Comparison of ENCODE assay signal across 8 cellular contexts in genomic region chr6:37432590-37432915, GRCh38. TPM values are rescaled to one million over a fixed set of nuclear protein-coding genes. Genes with fewer than 3 reads are reported as not detected.
A peak's percentile ranks its signal among the peaks of the same experiment; 100 is the strongest.
DNase-seq lines count a peak whose midpoint lies in the region; ATAC-seq and TF ChIP-seq lines count a peak whose summit lies in the region.

No MANE protein-coding gene starts in this region.

- POLR2A ChIA-PET in Caco-2 (lab: Charles Lee) = no interaction called here

- H3K27ac ChIP-seq in brain microvascular endothelial cell = peak overlapping the region; percentile 80
- H3K27ac ChIP-seq in lower lobe of right lung = peak overlapping the region; percentile 93
- H3K27ac ChIP-seq in urinary bladder (ENCODE audit: low read depth) = peak overlapping the region; percentile 82

- peaks cover 4% of the 10 kb centered on the region; the same call in 1 of the 2 replicates for H3K4me1 ChIP-seq in Caco-2
- H3K4me1 ChIP-seq in lower lobe of right lung = peaks cover 12% of the 10 kb centered on the region
- H3K4me1 ChIP-seq in urinary bladder (ENCODE audit: insufficient read depth) = no peaks in the 10 kb centered on the region

- H3K36me3 Mint-ChIP-seq in Caco-2 (ENCODE audit: insufficient read depth, unreplicated experiment) = peaks cover 15% of the 10 kb centered on the region

- CTCF ChIA-PET in Caco-2 (lab: Charles Lee) = interaction anchor here (1.5 kb wide), 1 partner anchor 51 kb away, joined by 3 read pairs; no protein-coding TSS in a partner anchor

- in situ Hi-C loops in brain microvascular endothelial cell (cut with HindIII; ENCODE audit: low pct_ligation_motif_present, low sequenced_read_pairs) = no loop called here

- 10% methylated on average over 7 of the region's 7 CpGs for WGBS in urinary bladder

- TSS peak; percentile 97 for BruUV-seq in Caco-2 (replicated peaks; lab: Mats Ljungman, UMichigan)

- H3K4me1 Mint-ChIP-seq in Caco-2 (ENCODE audit: low read depth, unreplicated experiment) = peaks cover 17% of the 10 kb centered on the region

- DNase-seq in Caco-2 (no peak), brain microvascular endothelial cell (no peak), lower lobe of right lung (no peak), foreskin melanocyte (no peak)
- no peak for DNase-seq in activated CD4-positive, alpha-beta T cell treated with anti-CD3 and anti-CD28 coated beads for 48 hours

- peak overlapping the region; percentile 46 for H3K27ac Mint-ChIP-seq in Caco-2 (ENCODE audit: unreplicated experiment)

- H3K27me3 ChIP-seq in Caco-2 (replicated peaks; ENCODE audit: control insufficient read depth, insufficient read depth, low read length) (no peaks in the 10 kb centered on the region), brain microvascular endothelial cell (replicated peaks) (no peaks in the 10 kb centered on the region), lower lobe of right lung (ENCODE audit: low read depth) (no peaks in the 10 kb centered on the region)

- ATAC-seq in HG03060 (IDR thresholded peaks at IDR 0.05; ENCODE audit: low read depth, unreplicated experiment) (peak; percentile 2), lower lobe of right lung (no peak), GM18511 (IDR thresholded peaks at IDR 0.05; ENCODE audit: unreplicated experiment) (no peak)

- H3K9me3 ChIP-seq in Caco-2 (no peaks in the 10 kb centered on the region; the same call in 1 of the 2 replicates), lower lobe of right lung (no peaks in the 10 kb centered on the region)

- intact Hi-C loops in Caco-2 (cut with micrococcal nuclease; ENCODE audit: unreplicated experiment) (loop anchor here (2.0 kb wide), 1 partner anchor 52 kb away; no protein-coding TSS in a partner anchor), lower lobe of right lung (cut with DNase I) (no loop called here)

- H3K36me3 ChIP-seq in Caco-2 (ENCODE audit: control insufficient read depth, insufficient read depth, low read length) = peaks cover 3% of the 10 kb centered on the region; the same call in 1 of the 2 replicates
- H3K36me3 ChIP-seq in brain microvascular endothelial cell (replicated peaks) = peaks cover 10% of the 10 kb centered on the region
- peaks cover 23% of the 10 kb centered on the region for H3K36me3 ChIP-seq in lower lobe of right lung
- no peaks in the 10 kb centered on the region for H3K36me3 ChIP-seq in urinary bladder (ENCODE audit: insufficient read depth)

- no peaks in the 10 kb centered on the region for H3K27me3 Mint-ChIP-seq in Caco-2 (ENCODE audit: insufficient read depth, unreplicated experiment)

- no peaks in the 10 kb centered on the region for H3K9me3 Mint-ChIP-seq in Caco-2 (ENCODE audit: unreplicated experiment)

- no peak for TF ChIP-seq CTCF in Caco-2 (IDR thresholded peaks at IDR 0.05; ENCODE audit: insufficient read depth in 1 of 2, low read depth in 1 of 2, low read length in 1 of 2, severe bottlenecking in 1 of 2, unreplicated experiment in 1 of 2)
- TF ChIP-seq CTCF in brain microvascular endothelial cell (IDR thresholded peaks at IDR 0.05; ENCODE audit: low read depth, low read length, missing control alignments) = no peak
- no peak for TF ChIP-seq CTCF in lower lobe of right lung (IDR thresholded peaks at IDR 0.05)

- H3K4me3 ChIP-seq in Caco-2 (ENCODE audit: low read depth, low read length) (peak overlapping the region; percentile 75), brain microvascular endothelial cell (ENCODE audit: low read depth, low read length) (peak overlapping the region; percentile 84), lower lobe of right lung (peak overlapping the region; percentile 79), urinary bladder (ENCODE audit: low read depth, low read length) (peak overlapping the region; percentile 88)

- peak overlapping the region; percentile 73 for H3K4me3 Mint-ChIP-seq in Caco-2 (ENCODE audit: unreplicated experiment)

RNA-seq across cellular contexts. Expression of gene CMTR1, which starts 0.5 kb away (rescaled TPM):
- total RNA-seq in Caco-2 (2022) (40.0 and 40.8 TPM in 2 replicates), lower lobe of right lung (42.9 TPM), urinary bladder (32.3 TPM)
- polyA plus RNA-seq in urinary bladder = 26.0 TPM
